14 cellular contexts compared by ENCODE assay signal in the genomic region with DNA sequence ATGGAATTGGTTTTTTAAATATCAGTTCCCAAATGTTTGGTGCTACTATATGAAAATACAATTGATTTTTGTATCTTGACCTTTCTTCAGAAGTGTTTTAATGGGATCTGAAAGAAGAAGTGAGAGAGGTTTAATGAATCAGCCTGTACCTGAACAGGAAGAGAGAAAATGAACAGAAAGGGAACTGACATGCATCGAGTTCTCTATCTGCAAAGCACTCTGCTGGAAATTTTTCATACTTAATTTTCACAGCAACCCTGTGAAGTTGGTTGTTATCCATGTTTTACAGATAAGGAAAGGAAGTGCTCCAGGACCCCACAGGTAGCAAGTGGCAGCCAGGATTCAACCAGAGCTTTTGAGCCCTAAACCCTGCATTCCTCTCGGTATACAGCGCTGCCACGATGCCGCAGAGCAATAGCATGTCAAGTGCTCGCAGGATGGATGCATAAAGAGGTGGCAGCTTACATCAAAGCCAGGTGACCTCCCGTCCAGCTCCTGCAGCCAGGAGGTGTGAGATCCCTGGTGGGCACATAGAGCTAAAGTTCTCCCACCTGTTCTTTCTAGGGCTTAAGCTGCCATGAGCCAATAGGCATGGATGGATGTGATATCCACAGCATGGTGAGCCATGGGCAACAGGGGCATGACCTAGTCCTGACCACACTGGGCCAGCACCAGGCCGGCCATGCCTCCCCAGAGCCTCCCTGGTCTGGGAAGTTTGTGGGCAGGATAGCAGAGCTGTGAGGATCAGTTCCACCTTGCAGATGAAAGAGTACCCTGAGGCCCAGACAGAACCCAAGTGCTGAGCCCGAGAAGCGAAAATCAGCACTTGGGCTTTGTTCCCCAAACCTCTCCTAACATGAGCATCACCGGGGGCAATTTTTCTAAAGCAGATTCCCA. TPM values are rescaled to one million over a fixed set of nuclear protein-coding genes. Genes with fewer than 3 reads are reported as not detected.
DNase-seq lines count a peak whose midpoint lies in the region; ATAC-seq and TF ChIP-seq lines count a peak whose summit lies in the region.
"Had no signal": no experiment of that assay in that cellular context is flagged by ENCODE, and none has a peak within 500 bp of the region (broad histone marks: within the 10 kb centered on the region; RNA-seq: fewer than 3 reads in every experiment).

No MANE protein-coding gene starts in this region.

- intact Hi-C loops in esophagus squamous epithelium (cut with DNase I): no loop called here

- H3K4me1 ChIP-seq in esophagus squamous epithelium: peaks cover 23 to 48% (median 29%) of the 10 kb centered on the region in 3 donors

- peaks cover 2% of the 10 kb centered on the region for H3K9me3 Mint-ChIP-seq in glutamatergic neuron (ENCODE audit: unreplicated experiment)
- no peaks in the 10 kb centered on the region for H3K9me3 Mint-ChIP-seq in activated naive CD8-positive, alpha-beta T cell treated with anti-CD3 and anti-CD28 coated beads for 36 hours
- H3K9me3 Mint-ChIP-seq: activated T-cell treated with anti-CD3 and anti-CD28 coated beads, Interleukin-2, amount 50 U/mL, for 4 hours had no signal

- H3K27me3 Mint-ChIP-seq in glutamatergic neuron (ENCODE audit: unreplicated experiment): peaks cover 3% of the 10 kb centered on the region
- peaks cover 5% of the 10 kb centered on the region for H3K27me3 Mint-ChIP-seq in activated naive CD8-positive, alpha-beta T cell treated with anti-CD3 and anti-CD28 coated beads for 36 hours

- ATAC-seq in GM18517 (IDR thresholded peaks at IDR 0.05; ENCODE audit: unreplicated experiment): peak; percentile 72
- peak; percentile 65 for ATAC-seq in GM21529 (IDR thresholded peaks at IDR 0.05; ENCODE audit: unreplicated experiment)
- peak; percentile 49 for ATAC-seq in HG03342 (IDR thresholded peaks at IDR 0.05; ENCODE audit: unreplicated experiment)
- ATAC-seq: activated T-cell treated with anti-CD3 and anti-CD28 coated beads, Interleukin-2, amount 50 U/mL, for 4 hours had no signal

- 79 to 91% methylated on average over 7 to 10 of the region's 11 CpGs for WGBS in esophagus squamous epithelium, 2 donors

- no peaks in the 10 kb centered on the region for H3K27me3 ChIP-seq in esophagus squamous epithelium

- peak overlapping the region in 2 of 4 donors; percentile 46 to 82 for H3K27ac ChIP-seq in esophagus squamous epithelium
- H3K27ac ChIP-seq: SK-N-MC had no signal

- no peak overlapping the region for H3K4me3 Mint-ChIP-seq in glutamatergic neuron (ENCODE audit: unreplicated experiment)
- H3K4me3 Mint-ChIP-seq in activated naive CD8-positive, alpha-beta T cell treated with anti-CD3 and anti-CD28 coated beads for 36 hours: no peak overlapping the region
- H3K4me3 Mint-ChIP-seq: activated T-cell treated with anti-CD3 and anti-CD28 coated beads, Interleukin-2, amount 50 U/mL, for 4 hours; CD4-positive, alpha-beta memory T cell had no signal

- no peak overlapping the region for H3K4me3 ChIP-seq in esophagus squamous epithelium
- H3K4me3 ChIP-seq: SK-N-MC had no signal

- peaks cover 13% of the 10 kb centered on the region for H3K4me1 Mint-ChIP-seq in glutamatergic neuron (ENCODE audit: low read depth, unreplicated experiment)
- H3K4me1 Mint-ChIP-seq in activated naive CD8-positive, alpha-beta T cell treated with anti-CD3 and anti-CD28 coated beads for 36 hours: peaks cover 3% of the 10 kb centered on the region

- TF ChIP-seq CTCF in glutamatergic neuron (IDR thresholded peaks at IDR 0.05; ENCODE audit: partially characterized antibody, unreplicated experiment) (no peak), esophagus squamous epithelium (IDR thresholded peaks at IDR 0.05) (no peak)

- H3K36me3 Mint-ChIP-seq in glutamatergic neuron (ENCODE audit: unreplicated experiment): peaks cover 5% of the 10 kb centered on the region
- no peaks in the 10 kb centered on the region for H3K36me3 Mint-ChIP-seq in activated naive CD8-positive, alpha-beta T cell treated with anti-CD3 and anti-CD28 coated beads for 36 hours
- H3K36me3 Mint-ChIP-seq: CD4-positive, alpha-beta memory T cell had no signal

- DNase-seq in glutamatergic neuron (peak; percentile 2), NAMALWA (ENCODE audit: low spot score) (no peak), NCI-H187 (lab: John Stamatoyannopoulos, UW) (no peak), esophagus squamous epithelium (lab: John Stamatoyannopoulos, UW) (no peak)
- DNase-seq in activated naive CD8-positive, alpha-beta T cell treated with anti-CD3 and anti-CD28 coated beads for 36 hours: no peak
- DNase-seq: activated T-cell treated with anti-CD3 and anti-CD28 coated beads, Interleukin-2, amount 50 U/mL, for 4 hours; CD4-positive, alpha-beta memory T cell; NCI-H1105 treated with DMSO at 0.1 percent for 48 hours; nucleus accumbens had no signal

- no peaks in the 10 kb centered on the region for H3K36me3 ChIP-seq in esophagus squamous epithelium

- no peak for TF ChIP-seq POLR2A in esophagus squamous epithelium (IDR thresholded peaks at IDR 0.05)

- no peak overlapping the region for H3K27ac Mint-ChIP-seq in glutamatergic neuron (ENCODE audit: unreplicated experiment)
- H3K27ac Mint-ChIP-seq in activated naive CD8-positive, alpha-beta T cell treated with anti-CD3 and anti-CD28 coated beads for 36 hours: no peak overlapping the region
- H3K27ac Mint-ChIP-seq: CD4-positive, alpha-beta memory T cell had no signal

- H3K9me3 ChIP-seq in esophagus squamous epithelium: no peaks in the 10 kb centered on the region

RNA-seq across cellular contexts. Expression of a gene that starts 57.2 kb away (rescaled TPM):
- total RNA-seq in glutamatergic neuron (ENCODE audit: unreplicated experiment): not detected
- not detected for total RNA-seq in activated naive CD8-positive, alpha-beta T cell treated with anti-CD3 and anti-CD28 coated beads for 36 hours
- total RNA-seq in esophagus squamous epithelium: 100 to 1,000 TPM; 196 to 799 (median 315) TPM
- total RNA-seq: activated T-cell treated with anti-CD3 and anti-CD28 coated beads, Interleukin-2, amount 50 U/mL, for 4 hours; CD4-positive, alpha-beta memory T cell; dermis microvascular lymphatic vessel endothelial cell had no signal

Comparison
In these comparisons a context has a peak if more than half of its experiments do, and no peak if none do; other contexts are left out.
1. RNA of a gene that starts 57.2 kb away (total RNA-seq): 196 to 799 TPM in esophagus squamous epithelium; not detected in glutamatergic neuron (single experiment) and not detected in activated naive CD8-positive, alpha-beta T cell treated with anti-CD3 and anti-CD28 coated beads for 36 hours; every median in the first group is over 100 times any median in the second.
2. Peak in every context shown above with its lines, with median percentiles within 50 percentile points of each other: ATAC-seq.